1 cellular context compared by ENCODE assay signal in the genomic region with DNA sequence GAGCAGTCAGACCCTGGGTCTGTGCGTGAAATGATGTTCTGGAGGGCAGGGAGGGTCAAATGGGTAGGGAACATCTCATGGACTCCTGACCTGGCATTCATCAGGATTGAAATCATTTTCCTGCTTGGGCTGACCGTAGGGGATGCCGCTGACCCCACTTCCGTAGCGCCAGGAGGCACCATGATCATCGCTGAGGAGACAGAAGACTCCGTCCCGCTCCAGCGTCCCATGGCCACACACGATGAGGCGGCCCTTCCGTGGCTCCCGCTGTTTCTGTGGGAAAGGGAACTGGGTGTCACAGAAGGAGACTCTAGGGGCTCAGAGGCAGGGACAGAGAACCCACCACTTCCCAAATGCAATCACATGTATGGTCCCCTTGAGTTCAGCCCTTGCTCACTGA.
A peak's percentile ranks its signal among the peaks of the same experiment; 100 is the strongest.
TF ChIP-seq lines count a peak whose summit lies in the region.

No MANE protein-coding gene starts in this region.

TF ChIP-seq in HepG2, 621 proteins besides CTCF, POLR2A, EP300 and RAD21:
- TF ChIP-seq TBL1XR1 (IDR thresholded peaks at IDR 0.05; ENCODE audit: borderline replicate concordance, low read length, partially characterized antibody) = no peak
- no peak for TF ChIP-seq ZNF543 (CRISPR knock-in tag; IDR thresholded peaks at IDR 0.05)
- no peak for TF ChIP-seq ZNF333 (CRISPR knock-in tag; IDR thresholded peaks at IDR 0.05; ENCODE audit: borderline replicate concordance)
- no peak for TF ChIP-seq NFYC (CRISPR knock-in tag; IDR thresholded peaks at IDR 0.05)
- TF ChIP-seq ZSCAN21 (CRISPR knock-in tag; IDR thresholded peaks at IDR 0.05; ENCODE audit: borderline replicate concordance) = 0 out of 2 replicates have a peak, but pooled peaks have one; percentile 2
- no peak for TF ChIP-seq ZBTB20 (CRISPR knock-in tag; IDR thresholded peaks at IDR 0.05; ENCODE audit: borderline replicate concordance, low read depth)
- TF ChIP-seq SATB2 (CRISPR knock-in tag; IDR thresholded peaks at IDR 0.05) = no peak
- peak; percentile 46; the same call in 1 of the 2 replicates for TF ChIP-seq RBFOX2 (IDR thresholded peaks at IDR 0.05; ENCODE audit: low read depth, low read length)
- TF ChIP-seq POLR2G (IDR thresholded peaks at IDR 0.05; ENCODE audit: low read depth, low read length) = peak; percentile 12; the same call in 1 of the 2 replicates
- 0 out of 2 replicates have a peak, but pooled peaks have one; percentile 1 for TF ChIP-seq POLR2AphosphoS5 (IDR thresholded peaks at IDR 0.05; ENCODE audit: low read depth, low read length)
- peak; percentile 93 for TF ChIP-seq AGO1 (IDR thresholded peaks at IDR 0.05; ENCODE audit: low read depth, low read length, poor library complexity, severe bottlenecking)
- TF ChIP-seq, protein P1, sequence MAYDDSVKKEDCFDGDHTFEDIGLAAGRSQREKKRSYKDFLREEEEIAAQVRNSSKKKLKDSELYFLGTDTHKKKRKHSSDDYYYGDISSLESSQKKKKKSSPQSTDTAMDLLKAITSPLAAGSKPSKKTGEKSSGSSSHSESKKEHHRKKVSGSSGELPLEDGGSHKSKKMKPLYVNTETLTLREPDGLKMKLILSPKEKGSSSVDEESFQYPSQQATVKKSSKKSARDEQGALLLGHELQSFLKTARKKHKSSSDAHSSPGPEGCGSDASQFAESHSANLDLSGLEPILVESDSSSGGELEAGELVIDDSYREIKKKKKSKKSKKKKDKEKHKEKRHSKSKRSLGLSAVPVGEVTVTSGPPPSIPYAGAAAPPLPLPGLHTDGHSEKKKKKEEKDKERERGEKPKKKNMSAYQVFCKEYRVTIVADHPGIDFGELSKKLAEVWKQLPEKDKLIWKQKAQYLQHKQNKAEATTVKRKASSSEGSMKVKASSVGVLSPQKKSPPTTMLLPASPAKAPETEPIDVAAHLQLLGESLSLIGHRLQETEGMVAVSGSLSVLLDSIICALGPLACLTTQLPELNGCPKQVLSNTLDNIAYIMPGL (CRISPR knock-in tag; IDR thresholded peaks at IDR 0.05; ENCODE audit: borderline replicate concordance in 1 of 2, low read depth in 1 of 2) = 0 out of 4 replicates have a peak, but pooled peaks of 1 of the 2 experiments have one; percentile 11
